In the genomic region with DNA sequence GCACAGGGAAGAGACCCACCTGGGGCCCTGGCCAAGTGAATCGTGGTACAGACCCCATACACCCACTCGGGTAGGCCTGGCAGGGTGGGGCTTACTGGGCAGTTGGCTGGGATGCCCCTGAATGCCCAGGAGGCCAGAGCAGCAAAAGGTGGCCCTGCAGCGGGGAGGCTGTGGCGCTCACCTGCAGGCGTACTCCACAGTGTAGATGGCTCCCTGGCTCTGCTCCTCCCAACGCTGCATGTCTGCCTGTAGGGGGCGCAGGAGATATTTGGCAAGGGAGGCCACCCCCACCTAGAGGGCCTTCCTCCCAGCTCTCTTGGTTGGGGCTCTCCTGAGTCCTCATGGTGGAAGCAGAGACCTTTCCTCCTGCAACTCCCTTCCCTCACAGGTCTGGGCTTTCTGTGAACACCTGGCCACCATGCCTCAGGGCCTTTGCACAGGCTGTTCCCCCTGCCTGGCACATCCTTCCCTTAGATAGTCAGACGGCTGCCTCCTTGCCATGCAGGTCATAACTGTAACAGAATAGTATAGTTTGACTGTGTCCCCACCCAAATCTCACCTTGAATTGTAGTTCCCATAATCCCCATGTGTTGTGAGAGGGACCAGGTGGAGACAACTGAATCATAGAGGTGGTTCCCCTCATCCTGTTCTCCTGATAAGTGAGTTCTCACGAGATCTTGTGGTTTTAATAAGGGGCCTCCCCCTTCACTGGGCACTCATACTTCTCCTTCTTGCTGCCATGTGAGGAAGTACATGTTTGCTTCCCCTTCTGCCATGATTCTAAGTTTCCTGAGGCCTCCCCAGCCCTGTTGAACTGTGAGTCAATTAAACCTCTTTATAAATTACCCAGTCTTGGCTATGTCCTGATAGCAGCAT, we compare ENCODE assay signal across 1 cellular context.
TF ChIP-seq lines count a peak whose summit lies in the region.

No MANE protein-coding gene starts in this region.

TF ChIP-seq in H1, 55 proteins besides CTCF, POLR2A, EP300 and RAD21:
- TF ChIP-seq KDM1A (IDR thresholded peaks at IDR 0.05; ENCODE audit: borderline replicate concordance, low read length) = peak; percentile 94
- peak in 1 of 2 experiments; percentile 73; a peak in 1 of 4 replicates for TF ChIP-seq SIN3A (conservative IDR thresholded peaks at IDR 0.05 in 1 of 2, IDR thresholded peaks at IDR 0.05 in 1 of 2; ENCODE audit: low read depth in 1 of 2, low read length in 2 of 2)
- peak; percentile 35; the same call in 1 of the 2 replicates for TF ChIP-seq CREB1 (IDR thresholded peaks at IDR 0.05)
- TF ChIP-seq CTBP2 (IDR thresholded peaks at IDR 0.05; ENCODE audit: borderline replicate concordance, insufficient read depth, insufficient read length, low read length) = no peak
- TF ChIP-seq EZH2 (IDR thresholded peaks at IDR 0.05; ENCODE audit: low read depth, low read length, severe bottlenecking) = no peak
- peak; percentile 68 for TF ChIP-seq YY1 (IDR thresholded peaks at IDR 0.05; ENCODE audit: low read depth, low read length)
- peak; percentile 13; the same call in 1 of the 2 replicates for TF ChIP-seq CEBPB (IDR thresholded peaks at IDR 0.05; ENCODE audit: low read depth, low read length)
- peak; percentile 99 for TF ChIP-seq TEAD4 (IDR thresholded peaks at IDR 0.05; ENCODE audit: low read depth, low read length)
- TF ChIP-seq TBP (IDR thresholded peaks at IDR 0.05; ENCODE audit: low read depth, low read length) = no peak; the same call in 1 of the 2 replicates
- TF ChIP-seq TCF12 (IDR thresholded peaks at IDR 0.05; ENCODE audit: low read depth, low read length) = peak; percentile 71; the same call in 1 of the 2 replicates
- TF ChIP-seq GABPA (IDR thresholded peaks at IDR 0.05; ENCODE audit: borderline replicate concordance, insufficient read depth, low read length) = peak; percentile 54; the same call in 1 of the 2 replicates
- TF ChIP-seq, protein P1, sequence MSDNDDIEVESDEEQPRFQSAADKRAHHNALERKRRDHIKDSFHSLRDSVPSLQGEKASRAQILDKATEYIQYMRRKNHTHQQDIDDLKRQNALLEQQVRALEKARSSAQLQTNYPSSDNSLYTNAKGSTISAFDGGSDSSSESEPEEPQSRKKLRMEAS (IDR thresholded peaks at IDR 0.05) = peak; percentile 44; the same call in 1 of the 2 replicates
- TF ChIP-seq, protein P2, sequence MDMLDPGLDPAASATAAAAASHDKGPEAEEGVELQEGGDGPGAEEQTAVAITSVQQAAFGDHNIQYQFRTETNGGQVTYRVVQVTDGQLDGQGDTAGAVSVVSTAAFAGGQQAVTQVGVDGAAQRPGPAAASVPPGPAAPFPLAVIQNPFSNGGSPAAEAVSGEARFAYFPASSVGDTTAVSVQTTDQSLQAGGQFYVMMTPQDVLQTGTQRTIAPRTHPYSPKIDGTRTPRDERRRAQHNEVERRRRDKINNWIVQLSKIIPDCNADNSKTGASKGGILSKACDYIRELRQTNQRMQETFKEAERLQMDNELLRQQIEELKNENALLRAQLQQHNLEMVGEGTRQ (IDR thresholded peaks at IDR 0.05; ENCODE audit: low read length) = peak; percentile 5; the same call in 1 of the 2 replicates
